In the genomic region with DNA sequence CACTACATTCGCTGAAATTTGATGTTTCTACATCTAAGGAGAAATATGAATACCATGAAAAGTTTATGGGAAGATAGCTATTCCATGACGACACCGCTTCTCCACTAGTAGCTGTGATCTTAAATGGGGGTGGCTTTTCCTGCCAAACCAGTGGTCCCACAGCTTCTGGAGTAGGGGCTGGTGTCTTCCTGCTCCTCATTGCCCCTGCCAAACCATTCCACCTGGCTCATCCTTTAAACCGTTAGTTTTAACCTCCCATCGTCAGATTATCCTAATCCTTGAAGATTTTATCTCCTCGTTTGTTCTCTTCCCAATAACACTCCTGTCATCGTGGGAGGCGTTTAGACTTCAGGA, we compare ENCODE assay signal across 8 cellular contexts. TPM values are rescaled to one million over a fixed set of nuclear protein-coding genes. Genes with fewer than 3 reads are reported as not detected.
A peak's percentile ranks its signal among the peaks of the same experiment; 100 is the strongest.
DNase-seq lines count a peak whose midpoint lies in the region; ATAC-seq, FAIRE-seq and TF ChIP-seq lines count a peak whose summit lies in the region.

No MANE protein-coding gene starts in this region.

- H3K9me3 ChIP-seq in SK-N-MC (ENCODE audit: low read depth, low read length), result no peaks in the 10 kb centered on the region

- no peak for ATAC-seq in GM19395 (IDR thresholded peaks at IDR 0.05; ENCODE audit: unreplicated experiment)

- peak overlapping the region; percentile 78 for H3K9ac ChIP-seq in SK-N-MC (ENCODE audit: insufficient read length)

- no peak for DNase-seq in SK-N-MC (ENCODE audit: low read depth, low spot score)
- peak; percentile 20 for DNase-seq in fibroblast of peridontal ligament (ENCODE audit: extremely low read depth)
- no peak for DNase-seq in retinal pigment epithelial cell (ENCODE audit: low read depth)
- DNase-seq in GM12891 (ENCODE audit: insufficient read length, low spot score), result no peak
- DNase-seq in ureter (ENCODE audit: low spot score), result no peak
- no peak for DNase-seq in posterior vena cava (ENCODE audit: low spot score)

- no peak for TF ChIP-seq POLR2A in GM12891 (IDR thresholded peaks at IDR 0.05; ENCODE audit: low read depth, low read length)

- H3K4me3 ChIP-seq in GM08714 (ENCODE audit: low read length) (peak overlapping the region; percentile 85), SK-N-MC (peak overlapping the region; percentile 83), retinal pigment epithelial cell (ENCODE audit: low read length) (peak overlapping the region; percentile 98)

- FAIRE-seq in GM12891 (lab: Jason Lieb, UNC), result no peak

- H3K36me3 ChIP-seq in SK-N-MC (ENCODE audit: insufficient read depth, low read length), result peaks cover 13% of the 10 kb centered on the region

- intact Hi-C loops in posterior vena cava (cut with DNase I), result no loop called here

- TF ChIP-seq CTCF in retinal pigment epithelial cell (conservative IDR thresholded peaks at IDR 0.05; ENCODE audit: low read depth, low read length), result no peak

- no peak overlapping the region for H3K27ac ChIP-seq in SK-N-MC

TF ChIP-seq in GM12891, 5 proteins besides CTCF, POLR2A, EP300 and RAD21:
- TF ChIP-seq TAF1 (IDR thresholded peaks at IDR 0.05; ENCODE audit: low read depth, low read length) (no peak), POU2F2 (IDR thresholded peaks at IDR 0.05; ENCODE audit: low read depth, low read length) (no peak), PAX5 (IDR thresholded peaks at IDR 0.05; ENCODE audit: insufficient read depth, low read length, severe bottlenecking) (no peak), POLR2AphosphoS5 (IDR thresholded peaks at IDR 0.05; ENCODE audit: low read depth, low read length) (no peak), SPI1 (IDR thresholded peaks at IDR 0.05; ENCODE audit: low read depth, low read length) (no peak)

RNA-seq across cellular contexts. Expression of a gene that starts 0.6 kb away (rescaled TPM):
- 1.5 TPM for polyA plus RNA-seq in GM12891 (2012; ENCODE audit: low read depth, missing spikeins)
- 8.8 TPM for total RNA-seq in ureter
- 1 to 10 TPM; 3.6 to 3.9 TPM for total RNA-seq in posterior vena cava

RNA-seq across cellular contexts. Expression of a gene that starts 18.2 kb away (rescaled TPM):
- 3.7 TPM for polyA plus RNA-seq in GM12891 (2012; ENCODE audit: low read depth, missing spikeins)
- total RNA-seq in ureter, result 9.1 TPM
- 1 to 10 TPM; 5.0 to 6.7 TPM for total RNA-seq in posterior vena cava

RNA-seq across cellular contexts. Expression of a gene that starts 23.0 kb away (rescaled TPM):
- 3.3 TPM for polyA plus RNA-seq in GM12891 (2012; ENCODE audit: low read depth, missing spikeins)
- total RNA-seq in ureter, result 4.9 TPM
- total RNA-seq in posterior vena cava, result 1 to 10 TPM; 3.5 to 4.1 TPM

RNA-seq across cellular contexts. Expression of a gene that starts 49.6 kb away (rescaled TPM):
- polyA plus RNA-seq in GM12891 (2012; ENCODE audit: low read depth, missing spikeins), result 1.9 TPM
- total RNA-seq in ureter (16.9 TPM), posterior vena cava (1 to 10 TPM; 2.8 to 3.7 TPM)

RNA-seq across cellular contexts. Expression of a gene that starts 51.2 kb away (rescaled TPM):
- polyA plus RNA-seq in GM12891 (2012; ENCODE audit: low read depth, missing spikeins), result 0.76 TPM
- 6.8 TPM for total RNA-seq in ureter
- 1 to 10 TPM; 4.4 to 7.4 TPM for total RNA-seq in posterior vena cava
